Comparison of ENCODE assay signal across 10 cellular contexts in genomic region chr15:96336045-96336642, GRCh38. TPM values are rescaled to one million over a fixed set of nuclear protein-coding genes. Genes with fewer than 3 reads are reported as not detected.
DNase-seq lines count a peak whose midpoint lies in the region; ATAC-seq, FAIRE-seq and TF ChIP-seq lines count a peak whose summit lies in the region.
"Had no signal": no experiment of that assay in that cellular context is flagged by ENCODE, and none has a peak within 500 bp of the region (broad histone marks: within the 10 kb centered on the region; RNA-seq: fewer than 3 reads in every experiment).

No MANE protein-coding gene starts in this region.

- no peak for TF ChIP-seq POLR2A in endothelial cell of umbilical vein (IDR thresholded peaks at IDR 0.05; ENCODE audit: low read depth, low read length)

- intact Hi-C loops in endothelial cell of umbilical vein (cut with micrococcal nuclease) (no loop called here), posterior cingulate gyrus (cut with DNase I) (loop anchor here (5.0 kb wide), 1 partner anchor 1069 kb away; no protein-coding TSS in a partner anchor)

- no peak for DNase-seq in AG09309 (ENCODE audit: low read depth)
- DNase-seq in NCI-H526 treated with DMSO at 0.1 percent for 48 hours (lab: John Stamatoyannopoulos, UW), result peak; percentile 87
- DNase-seq in endothelial cell of umbilical vein (ENCODE audit: low read depth, low spot score), result peak; percentile 34
- no peak for DNase-seq in osteocyte (ENCODE audit: extremely low spot score, unreplicated experiment)
- DNase-seq in posterior cingulate gyrus, result no peak
- no peak for DNase-seq in D721Med (ENCODE audit: insufficient read length, low spot score)
- DNase-seq: DMS53 had no signal

- no peaks in the 10 kb centered on the region for H3K9me1 ChIP-seq in endothelial cell of umbilical vein (replicated peaks; ENCODE audit: control insufficient read depth, extremely low read depth, insufficient read depth, low read length)

- peak overlapping the region; percentile 87 for H3K9ac ChIP-seq in endothelial cell of umbilical vein (replicated peaks; ENCODE audit: extremely low read depth, insufficient read depth, low read length)

- H3K36me3 Mint-ChIP-seq in osteocyte (ENCODE audit: unreplicated experiment), result peaks cover 89% of the 10 kb centered on the region

- dilution Hi-C loops in endothelial cell of umbilical vein (cut with MboI; ENCODE audit: extremely low pct_ligation_motif_present, low sequenced_read_pairs), result loop anchor here (25.0 kb wide), 1 partner anchor 1024 kb away; no protein-coding TSS in a partner anchor

- H3K9me3 Mint-ChIP-seq in osteocyte (ENCODE audit: unreplicated experiment), result no peaks in the 10 kb centered on the region

- H3K4me3 ChIP-seq in AG09309 (ENCODE audit: control insufficient read depth, low read depth, low read length), result peak overlapping the region; percentile 75
- H3K4me3 ChIP-seq in endothelial cell of umbilical vein (replicated peaks in 1 of 3; ENCODE audit: insufficient read depth in 1 of 3, low read depth in 1 of 3, low read length in 3 of 3), result peak overlapping the region; percentile 92 to 99 (median 99)

- H3K4me1 ChIP-seq in endothelial cell of umbilical vein (ENCODE audit: control insufficient read depth, extremely low read depth, insufficient read depth, low read length), result no peaks in the 10 kb centered on the region

- CTCF ChIA-PET in endothelial cell of umbilical vein (lab: Charles Lee), result interaction anchor here (0.8 to 3.0 kb wide), 8 partner anchors 9 to 1008 kb away, joined by 3 to 21 read pairs (median 4); no protein-coding TSS in a partner anchor

- H3K9me3 ChIP-seq in endothelial cell of umbilical vein (replicated peaks; ENCODE audit: control insufficient read depth, insufficient read depth, low read length), result no peaks in the 10 kb centered on the region

- FAIRE-seq in endothelial cell of umbilical vein (lab: Jason Lieb, UNC) (no peak), D721Med (lab: Jason Lieb, UNC) (no peak)

- H2AFZ ChIP-seq in endothelial cell of umbilical vein (ENCODE audit: low read depth, low read length), result no peak overlapping the region

- peak overlapping the region; percentile 89 for H3K27ac ChIP-seq in endothelial cell of umbilical vein (ENCODE audit: insufficient read depth, low read depth, low read length)

- POLR2A ChIA-PET in endothelial cell of umbilical vein (lab: Charles Lee), result interaction anchor here (0.6 to 4.2 kb wide), 9 partner anchors 9 to 1408 kb away, joined by 3 to 15 read pairs (median 6); no protein-coding TSS in a partner anchor

- H3K4me1 Mint-ChIP-seq in osteocyte (ENCODE audit: unreplicated experiment), result peaks cover 4% of the 10 kb centered on the region

- H3K27me3 ChIP-seq in endothelial cell of umbilical vein (ENCODE audit: control insufficient read depth in 2 of 2, insufficient read depth in 2 of 2, low read length in 2 of 2), result no peaks in the 10 kb centered on the region

- peaks cover 2% of the 10 kb centered on the region for H4K20me1 ChIP-seq in endothelial cell of umbilical vein (replicated peaks; ENCODE audit: control insufficient read depth, extremely low read depth, insufficient read depth, low read length)

- H3K4me2 ChIP-seq in endothelial cell of umbilical vein (ENCODE audit: insufficient read depth, low read length), result peak overlapping the region; percentile 97

- TF ChIP-seq CTCF in AG09309 (IDR thresholded peaks at IDR 0.05; ENCODE audit: control insufficient read depth, insufficient read depth, low read depth, low read length, missing control alignments) (no peak), endothelial cell of umbilical vein (IDR thresholded peaks at IDR 0.05; ENCODE audit: extremely low read depth in 1 of 2, insufficient read depth in 1 of 2, low read depth in 1 of 2, low read length in 2 of 2) (no peak), osteocyte (IDR thresholded peaks at IDR 0.05) (no peak), D721Med (IDR thresholded peaks at IDR 0.05; ENCODE audit: insufficient read depth, missing control alignments) (no peak)

- peaks cover 36 to 53% of the 10 kb centered on the region in 2 experiments for H3K36me3 ChIP-seq in endothelial cell of umbilical vein (ENCODE audit: control insufficient read depth in 2 of 2, extremely low read depth in 1 of 2, insufficient read depth in 2 of 2, low read length in 2 of 2)

- no peak for ATAC-seq in HG03108 (IDR thresholded peaks at IDR 0.05; ENCODE audit: unreplicated experiment)
- ATAC-seq in HG02885 (IDR thresholded peaks at IDR 0.05; ENCODE audit: poor library complexity, unreplicated experiment), result no peak

- H3K27me3 Mint-ChIP-seq in osteocyte (ENCODE audit: unreplicated experiment), result no peaks in the 10 kb centered on the region

- peak overlapping the region; percentile 99 for H3K4me3 Mint-ChIP-seq in osteocyte (ENCODE audit: unreplicated experiment)
- H3K4me3 Mint-ChIP-seq: central memory CD8-positive, alpha-beta T cell had no signal

- BruUV-seq in endothelial cell of umbilical vein (replicated peaks; lab: Mats Ljungman, UMichigan), result no TSS peak

- H3K79me2 ChIP-seq in endothelial cell of umbilical vein (ENCODE audit: control insufficient read depth, insufficient read depth, low read length), result peaks cover 100% of the 10 kb centered on the region

- H3K27ac Mint-ChIP-seq in osteocyte (ENCODE audit: unreplicated experiment), result peak overlapping the region; percentile 96

TF ChIP-seq in endothelial cell of umbilical vein, 7 proteins besides CTCF, POLR2A, EP300 and RAD21:
- TF ChIP-seq EZH2 (IDR thresholded peaks at IDR 0.05; ENCODE audit: borderline replicate concordance, low read depth, low read length, severe bottlenecking), result no peak
- TF ChIP-seq POLR2AphosphoS5 (IDR thresholded peaks at IDR 0.05; ENCODE audit: insufficient read depth, low read depth, low read length), result peak; percentile 26
- TF ChIP-seq MAX (IDR thresholded peaks at IDR 0.05; ENCODE audit: insufficient read depth, insufficient read length), result no peak
- no peak for TF ChIP-seq MYC (IDR thresholded peaks at IDR 0.05; ENCODE audit: low read depth, low read length)
- no peak for TF ChIP-seq FOS (IDR thresholded peaks at IDR 0.05; ENCODE audit: borderline replicate concordance, insufficient read depth, low read length)
- peak; percentile 33 for TF ChIP-seq GATA2 (IDR thresholded peaks at IDR 0.05; ENCODE audit: insufficient read depth, insufficient read length, low read depth, low read length)

RNA-seq across cellular contexts. Expression of gene NR2F2, which starts 5.6 kb away (rescaled TPM):
- total RNA-seq in endothelial cell of umbilical vein (153 and 182 TPM in 2 replicates), osteocyte (286 and 292 TPM in 2 replicates)
- 105 and 120 TPM in 2 replicates for polyA plus RNA-seq in endothelial cell of umbilical vein
- 108 and 112 TPM in 2 replicates for polyA plus RNA-seq in endothelial cell of umbilical vein (2011; cell fraction: cytosol; rRNA removed)
- 115 and 122 TPM in 2 replicates for polyA plus RNA-seq in endothelial cell of umbilical vein (2011; cell fraction: nucleus; rRNA removed)
- 242 and 247 TPM in 2 replicates for polyA plus RNA-seq in endothelial cell of umbilical vein (2012)
- polyA minus RNA-seq in endothelial cell of umbilical vein, result 77.0 and 94.2 TPM in 2 replicates
- polyA minus RNA-seq in endothelial cell of umbilical vein (2011; cell fraction: cytosol; rRNA and poly(A)+ RNA removed), result 23.5 TPM
- 98.6 and 113 TPM in 2 replicates for polyA minus RNA-seq in endothelial cell of umbilical vein (2011; cell fraction: nucleus; rRNA and poly(A)+ RNA removed)

Comparison
In these comparisons a context has a peak if more than half of its experiments do, and no peak if none do; other contexts are left out.
1. DNase-seq: peak in NCI-H526 treated with DMSO at 0.1 percent for 48 hours (single experiment) and endothelial cell of umbilical vein (single experiment); none in AG09309 (single experiment), osteocyte (single experiment), posterior cingulate gyrus (0 of 10) and D721Med (single experiment).